ENCODE assay signal across 24 cellular contexts in genomic region chr12:105485926-105486325, GRCh38.
A peak's percentile ranks its signal among the peaks of the same experiment; 100 is the strongest.
DNase-seq lines count a peak whose midpoint lies in the region; ATAC-seq, FAIRE-seq and TF ChIP-seq lines count a peak whose summit lies in the region.
"Had no signal": no experiment of that assay in that cellular context is flagged by ENCODE, and none has a peak within 500 bp of the region (broad histone marks: within the 10 kb centered on the region; RNA-seq: fewer than 3 reads in every experiment).

No MANE protein-coding gene starts in this region.

- H3K4me3 ChIP-seq in ACC112 (ENCODE audit: low read depth, low read length): no peak overlapping the region
- H3K4me3 ChIP-seq in CD8-positive, alpha-beta memory T cell (ENCODE audit: low read length): no peak overlapping the region
- H3K4me3 ChIP-seq: BLaER1 treated with 17β-estradiol and CSF1 and Interleukin-3, amounts not matched to agents 10 nM and 100 nM; mucosa of descending colon; sigmoid colon; tibial nerve had no signal

- ATAC-seq in GM18873 (IDR thresholded peaks at IDR 0.05; ENCODE audit: low FRiP score, unreplicated experiment): no peak
- ATAC-seq: activated CD4-positive, CD25-positive, alpha-beta regulatory T cell treated with anti-CD3 and anti-CD28 coated beads, Interleukin-2, amount 50 U/mL, for 24 hours; activated T-cell treated with anti-CD3 and anti-CD28 coated beads, Interleukin-2, amount 50 U/mL, for 72 hours; mucosa of descending colon; stimulated activated naive CD8-positive, alpha-beta T cell treated with anti-CD3 and anti-CD28 coated beads, Interleukin-15, Interleukin-2, amounts not matched to agents 100 U/mL and 50 U/mL, for 24 hours had no signal

- H3K4me1 ChIP-seq in ACC112 (ENCODE audit: control insufficient read depth, insufficient read depth, low read length, unreplicated experiment): peaks cover 22% of the 10 kb centered on the region
- no peaks in the 10 kb centered on the region for H3K4me1 ChIP-seq in CD8-positive, alpha-beta memory T cell (ENCODE audit: insufficient read depth, low read length)
- H3K4me1 ChIP-seq: sigmoid colon, tibial nerve had no signal

- H3K9me3 Mint-ChIP-seq in endothelial cell (ENCODE audit: unreplicated experiment) (no peaks in the 10 kb centered on the region), osteocyte (ENCODE audit: unreplicated experiment) (no peaks in the 10 kb centered on the region)
- no peaks in the 10 kb centered on the region for H3K9me3 Mint-ChIP-seq in CD8-positive, alpha-beta memory T cell
- H3K9me3 Mint-ChIP-seq: activated naive CD8-positive, alpha-beta T cell treated with anti-CD3 and anti-CD28 coated beads for 36 hours; activated T-cell treated with anti-CD3 and anti-CD28 coated beads, Interleukin-2, amount 50 U/mL, for 72 hours; brain had no signal

- H2AFZ ChIP-seq in ACC112 (ENCODE audit: low read length, unreplicated experiment): no peak overlapping the region

- no peaks in the 10 kb centered on the region for H3K79me2 ChIP-seq in ACC112 (ENCODE audit: control insufficient read depth, insufficient read depth, low read length, unreplicated experiment)

- CTCF ChIA-PET in CD8-positive, alpha-beta memory T cell (lab: Charles Lee): no interaction called here

- H3K27ac Mint-ChIP-seq in endothelial cell (ENCODE audit: unreplicated experiment): peak overlapping the region; percentile 88
- no peak overlapping the region for H3K27ac Mint-ChIP-seq in osteocyte (ENCODE audit: unreplicated experiment)
- no peak overlapping the region for H3K27ac Mint-ChIP-seq in CD8-positive, alpha-beta memory T cell
- H3K27ac Mint-ChIP-seq: activated naive CD8-positive, alpha-beta T cell treated with anti-CD3 and anti-CD28 coated beads for 36 hours; activated T-cell treated with anti-CD3 and anti-CD28 coated beads, Interleukin-2, amount 50 U/mL, for 72 hours; brain had no signal

- peak overlapping the region; percentile 63 for H3K27ac ChIP-seq in ACC112 (ENCODE audit: low read depth, low read length)
- H3K27ac ChIP-seq in CD8-positive, alpha-beta memory T cell (ENCODE audit: low read depth, low read length): no peak overlapping the region
- H3K27ac ChIP-seq: BLaER1 treated with 17β-estradiol and CSF1 and Interleukin-3, amounts not matched to agents 10 nM and 100 nM had no signal

- H3K36me3 Mint-ChIP-seq in endothelial cell (ENCODE audit: low read depth, unreplicated experiment): peaks cover 4% of the 10 kb centered on the region
- no peaks in the 10 kb centered on the region for H3K36me3 Mint-ChIP-seq in osteocyte (ENCODE audit: unreplicated experiment)
- H3K36me3 Mint-ChIP-seq in CD8-positive, alpha-beta memory T cell: no peaks in the 10 kb centered on the region
- H3K36me3 Mint-ChIP-seq: activated naive CD8-positive, alpha-beta T cell treated with anti-CD3 and anti-CD28 coated beads for 36 hours; brain had no signal

- H3K9me3 ChIP-seq in CD8-positive, alpha-beta memory T cell (ENCODE audit: low read length): no peaks in the 10 kb centered on the region
- H3K9me3 ChIP-seq: BLaER1 treated with 17β-estradiol and CSF1 and Interleukin-3, amounts not matched to agents 10 nM and 100 nM; mucosa of descending colon; sigmoid colon; tibial nerve had no signal

- no peaks in the 10 kb centered on the region for H3K36me3 ChIP-seq in ACC112 (ENCODE audit: insufficient read depth, low read length)
- no peaks in the 10 kb centered on the region for H3K36me3 ChIP-seq in CD8-positive, alpha-beta memory T cell (ENCODE audit: insufficient read depth, low read length)
- H3K36me3 ChIP-seq: BLaER1 treated with 17β-estradiol and CSF1 and Interleukin-3, amounts not matched to agents 10 nM and 100 nM; sigmoid colon; tibial nerve had no signal

- H3K4me3 Mint-ChIP-seq in endothelial cell (ENCODE audit: unreplicated experiment) (no peak overlapping the region), osteocyte (ENCODE audit: unreplicated experiment) (no peak overlapping the region)
- no peak overlapping the region for H3K4me3 Mint-ChIP-seq in CD8-positive, alpha-beta memory T cell
- H3K4me3 Mint-ChIP-seq: activated naive CD8-positive, alpha-beta T cell treated with anti-CD3 and anti-CD28 coated beads for 36 hours; activated T-cell treated with anti-CD3 and anti-CD28 coated beads, Interleukin-2, amount 50 U/mL, for 72 hours; brain had no signal

- no peak for FAIRE-seq in urothelium cell line (lab: Jason Lieb, UNC)
- FAIRE-seq: A204.1, frontal cortex, GM12891 had no signal

- H3K4me1 Mint-ChIP-seq in endothelial cell (ENCODE audit: unreplicated experiment) (peaks cover 38% of the 10 kb centered on the region), osteocyte (ENCODE audit: unreplicated experiment) (peaks cover 14% of the 10 kb centered on the region)
- H3K4me1 Mint-ChIP-seq in CD8-positive, alpha-beta memory T cell: no peaks in the 10 kb centered on the region
- H3K4me1 Mint-ChIP-seq: activated naive CD8-positive, alpha-beta T cell treated with anti-CD3 and anti-CD28 coated beads for 36 hours; brain had no signal

- TF ChIP-seq CTCF in endothelial cell (IDR thresholded peaks at IDR 0.05; ENCODE audit: unreplicated experiment) (no peak), osteocyte (IDR thresholded peaks at IDR 0.05) (no peak)

- H3K27me3 Mint-ChIP-seq in endothelial cell (ENCODE audit: unreplicated experiment) (no peaks in the 10 kb centered on the region), osteocyte (ENCODE audit: unreplicated experiment) (no peaks in the 10 kb centered on the region)
- no peaks in the 10 kb centered on the region for H3K27me3 Mint-ChIP-seq in CD8-positive, alpha-beta memory T cell
- H3K27me3 Mint-ChIP-seq: activated naive CD8-positive, alpha-beta T cell treated with anti-CD3 and anti-CD28 coated beads for 36 hours had no signal

- POLR2A ChIA-PET in CD8-positive, alpha-beta memory T cell (lab: Charles Lee): no interaction called here

- peak; percentile 29 for DNase-seq in LoVo (ENCODE audit: low spot score)
- DNase-seq in endothelial cell (ENCODE audit: low spot score): no peak
- peak; percentile 4 for DNase-seq in osteocyte (ENCODE audit: extremely low spot score, unreplicated experiment)
- DNase-seq in CD8-positive, alpha-beta memory T cell: no peak
- no peak for DNase-seq in activated CD4-positive, alpha-beta T cell treated with anti-CD3 and anti-CD28 coated beads, Interleukin-2, amount 50 U/mL, for 48 hours
- DNase-seq in urothelium cell line (ENCODE audit: low spot score): no peak
- DNase-seq: activated CD8-positive, alpha-beta memory T cell treated with anti-CD3 and anti-CD28 coated beads for 24 hours; activated naive CD8-positive, alpha-beta T cell treated with anti-CD3 and anti-CD28 coated beads for 36 hours; activated T-cell treated with anti-CD3 and anti-CD28 coated beads, Interleukin-2, amount 50 U/mL, for 72 hours; mucosa of descending colon; NCI-H1436 treated with DMSO at 0.1 percent for 48 hours; NCI-H774; OCI-M1; sigmoid colon; stimulated activated naive CD8-positive, alpha-beta T cell treated with anti-CD3 and anti-CD28 coated beads, Interleukin-15, Interleukin-2, amounts not matched to agents 100 U/mL and 50 U/mL, for 24 hours had no signal

- no peaks in the 10 kb centered on the region for H3K27me3 ChIP-seq in ACC112 (ENCODE audit: insufficient read depth, low read length)
- H3K27me3 ChIP-seq in CD8-positive, alpha-beta memory T cell (ENCODE audit: insufficient read depth, low read length, poor library complexity, severe bottlenecking): no peaks in the 10 kb centered on the region
- H3K27me3 ChIP-seq: BLaER1 treated with 17β-estradiol and CSF1 and Interleukin-3, amounts not matched to agents 10 nM and 100 nM; sigmoid colon; tibial nerve had no signal

Comparison
In these comparisons a context has a peak if more than half of its experiments do, and no peak if none do; other contexts are left out.
1. DNase-seq: peak in LoVo (single experiment) and osteocyte (single experiment); none in endothelial cell (single experiment), CD8-positive, alpha-beta memory T cell (0 of 5), activated CD4-positive, alpha-beta T cell treated with anti-CD3 and anti-CD28 coated beads, Interleukin-2, amount 50 U/mL, for 48 hours (0 of 2) and urothelium cell line (single experiment).